In the genomic region with DNA sequence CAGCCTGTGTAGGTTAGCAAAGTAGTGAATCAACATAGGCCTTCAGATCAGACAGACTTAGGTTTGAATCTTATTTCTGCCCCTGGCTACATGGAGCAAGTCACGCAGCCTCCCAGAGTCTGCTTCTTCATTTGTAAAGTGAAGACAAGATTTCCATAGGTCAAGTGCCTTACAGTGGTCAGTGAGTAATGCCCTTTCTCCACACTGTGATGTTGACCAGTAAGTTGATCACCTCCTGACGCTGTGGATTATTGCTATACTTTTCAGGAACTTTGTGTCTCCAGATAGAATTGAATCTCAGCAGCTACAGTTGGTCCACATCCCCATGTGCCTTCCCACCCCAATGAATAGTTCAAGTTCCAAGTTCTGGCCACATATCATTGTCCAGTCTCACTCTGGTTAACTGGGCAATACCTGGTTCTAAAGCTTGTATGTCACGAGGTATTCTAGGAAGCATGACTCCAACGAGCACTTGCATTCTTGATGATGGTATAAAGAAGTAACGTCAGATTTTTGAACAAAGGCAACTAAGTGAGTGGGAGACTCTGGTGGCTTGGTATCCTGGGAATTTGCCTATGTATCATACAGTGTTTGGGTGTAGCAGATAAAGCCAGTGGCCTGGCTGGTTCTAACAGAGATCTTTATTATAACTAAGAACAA, we compare ENCODE assay signal across 12 cellular contexts. TPM values are rescaled to one million over a fixed set of nuclear protein-coding genes. Genes with fewer than 3 reads are reported as not detected.
DNase-seq lines count a peak whose midpoint lies in the region; ATAC-seq and TF ChIP-seq lines count a peak whose summit lies in the region.
"Had no signal": no experiment of that assay in that cellular context is flagged by ENCODE, and none has a peak within 500 bp of the region (broad histone marks: within the 10 kb centered on the region; RNA-seq: fewer than 3 reads in every experiment).

No MANE protein-coding gene starts in this region.

- in situ Hi-C loops in Panc1 (cut with HindIII; ENCODE audit: low pct_unique_long_range_greater_than_20kb, low sequenced_read_pairs), result no loop called here

- H3K9ac ChIP-seq in colonic mucosa (ENCODE audit: low read depth in 2 of 2, low read length in 2 of 2), result no peak overlapping the region

- TF ChIP-seq CTCF in Panc1 (IDR thresholded peaks at IDR 0.05), result no peak
- TF ChIP-seq CTCF in dorsolateral prefrontal cortex (IDR thresholded peaks at IDR 0.05 in 54 of 56, conservative IDR thresholded peaks at IDR 0.05 in 2 of 56; ENCODE audit: low read depth in 1 of 56, partially characterized antibody in 56 of 56), result no peak
- no peak for TF ChIP-seq CTCF in natural killer cell (IDR thresholded peaks at IDR 0.05)
- no peak for TF ChIP-seq CTCF in colonic mucosa (IDR thresholded peaks at IDR 0.05)

- peak overlapping the region; percentile 82 to 94 (median 92) for H3K4me3 Mint-ChIP-seq in CD4-positive, CD25-positive, alpha-beta regulatory T cell
- peak overlapping the region; percentile 97 for H3K4me3 Mint-ChIP-seq in natural killer cell
- H3K4me3 Mint-ChIP-seq: activated CD4-positive, alpha-beta T cell treated with anti-CD3 and anti-CD28 coated beads for 36 hours had no signal

- DNase-seq in CD4-positive, CD25-positive, alpha-beta regulatory T cell, result no peak
- no peak for DNase-seq in Panc1 (ENCODE audit: low read depth, low spot score)
- no peak for DNase-seq in dorsolateral prefrontal cortex
- no peak for DNase-seq in natural killer cell
- no peak for DNase-seq in colonic mucosa
- DNase-seq in left ventricle myocardium superior, result no peak
- DNase-seq: activated CD4-positive, alpha-beta T cell treated with anti-CD3 and anti-CD28 coated beads for 36 hours; H7 had no signal

- CTCF ChIA-PET in Panc1 (lab: Charles Lee), result no interaction called here

- H3K9me3 Mint-ChIP-seq in CD4-positive, CD25-positive, alpha-beta regulatory T cell, result no peaks in the 10 kb centered on the region
- no peaks in the 10 kb centered on the region for H3K9me3 Mint-ChIP-seq in natural killer cell
- H3K9me3 Mint-ChIP-seq: activated T-helper 2 cell treated with anti-CD3 and anti-CD28 coated beads, Interferon-gamma antibody, Interleukin-2, Interleukin-4, amounts not matched to agents 10 μg/mL and 5 μg/mL and 100 μg/mL, durations not matched to agents 14 hours and 24 hours and 36 hours had no signal

- peaks cover 16% of the 10 kb centered on the region for H3K4me1 ChIP-seq in CD4-positive, CD25-positive, alpha-beta regulatory T cell (ENCODE audit: control insufficient read depth, insufficient read depth, low read length, poor library complexity, severe bottlenecking)
- H3K4me1 ChIP-seq in Panc1 (ENCODE audit: control insufficient read depth, insufficient read depth, low read length) (peaks cover 46% of the 10 kb centered on the region), colonic mucosa (no peaks in the 10 kb centered on the region)

- H3K27me3 Mint-ChIP-seq in CD4-positive, CD25-positive, alpha-beta regulatory T cell, result peaks cover 15% of the 10 kb centered on the region
- peaks cover 2 to 10% of the 10 kb centered on the region in 2 donors for H3K27me3 Mint-ChIP-seq in natural killer cell (ENCODE audit: low read depth in 2 of 2)

- no TSS peak for BruUV-seq in Panc1 (replicated peaks; lab: Mats Ljungman, UMichigan)

- no peaks in the 10 kb centered on the region for H3K27me3 ChIP-seq in CD4-positive, CD25-positive, alpha-beta regulatory T cell (ENCODE audit: control insufficient read depth, insufficient read depth, low read length)
- H3K27me3 ChIP-seq in Panc1 (ENCODE audit: control insufficient read depth, insufficient read depth, low read length) (no peaks in the 10 kb centered on the region), dorsolateral prefrontal cortex (no peaks in the 10 kb centered on the region), colonic mucosa (no peaks in the 10 kb centered on the region)

- H3K4me1 Mint-ChIP-seq in CD4-positive, CD25-positive, alpha-beta regulatory T cell, result peaks cover 14 to 39% (median 22%) of the 10 kb centered on the region in 4 donors
- peaks cover 27 to 35% of the 10 kb centered on the region in 2 donors for H3K4me1 Mint-ChIP-seq in natural killer cell

- H3K36me3 ChIP-seq in CD4-positive, CD25-positive, alpha-beta regulatory T cell (ENCODE audit: control insufficient read depth, insufficient read depth, low read length), result no peaks in the 10 kb centered on the region
- no peaks in the 10 kb centered on the region for H3K36me3 ChIP-seq in Panc1 (ENCODE audit: control insufficient read depth, insufficient read depth, low read length)
- no peaks in the 10 kb centered on the region for H3K36me3 ChIP-seq in colonic mucosa

- H3K36me3 Mint-ChIP-seq in CD4-positive, CD25-positive, alpha-beta regulatory T cell, result peaks cover 3% of the 10 kb centered on the region
- H3K36me3 Mint-ChIP-seq in natural killer cell, result no peaks in the 10 kb centered on the region

- intact Hi-C loops in Panc1 (cut with micrococcal nuclease; ENCODE audit: unreplicated experiment) (no loop called here), dorsolateral prefrontal cortex (cut with DNase I) (loop anchor here in 1 of 2 donors (5.0 to 10.0 kb wide), 2 partner anchors 84 to 158 kb away; no protein-coding TSS in a partner anchor), natural killer cell (cut with micrococcal nuclease) (loop anchor here (10.0 kb wide), 1 partner anchor 298 kb away; a partner anchor contains a TSS), colonic mucosa (cut with DNase I) (no loop called here), left ventricle myocardium superior (cut with micrococcal nuclease) (no loop called here)

- no peaks in the 10 kb centered on the region for H3K9me3 ChIP-seq in CD4-positive, CD25-positive, alpha-beta regulatory T cell (ENCODE audit: control insufficient read depth in 2 of 2, low read length in 2 of 2)
- no peaks in the 10 kb centered on the region for H3K9me3 ChIP-seq in Panc1 (ENCODE audit: control insufficient read depth, insufficient read depth, low read depth, low read length)
- H3K9me3 ChIP-seq in colonic mucosa, result no peaks in the 10 kb centered on the region

- no peak for ATAC-seq in CD4-positive, CD25-positive, alpha-beta regulatory T cell (ENCODE audit: low read depth in 2 of 2)
- ATAC-seq in Panc1, result no peak
- ATAC-seq in natural killer cell, result no peak
- no peak for ATAC-seq in HG03571 (IDR thresholded peaks at IDR 0.05; ENCODE audit: unreplicated experiment)
- ATAC-seq in GM21390 (IDR thresholded peaks at IDR 0.05; ENCODE audit: unreplicated experiment), result no peak
- ATAC-seq in left ventricle myocardium superior, result no peak
- ATAC-seq: activated CD4-positive, alpha-beta T cell treated with anti-CD3 and anti-CD28 coated beads for 36 hours; SK-N-SH treated with all-trans-retinoic acid at 6 μM for 48 hours had no signal

- POLR2A ChIA-PET in Panc1 (lab: Charles Lee), result no interaction called here

- H3K27ac Mint-ChIP-seq in CD4-positive, CD25-positive, alpha-beta regulatory T cell, result peak overlapping the region in 1 of 3 donors; percentile 96
- peak overlapping the region; percentile 92 to 96 for H3K27ac Mint-ChIP-seq in natural killer cell
- H3K27ac Mint-ChIP-seq: activated CD4-positive, alpha-beta T cell treated with anti-CD3 and anti-CD28 coated beads for 36 hours had no signal

- H3K4me3 ChIP-seq in CD4-positive, CD25-positive, alpha-beta regulatory T cell (ENCODE audit: low read depth, low read length), result no peak overlapping the region
- H3K4me3 ChIP-seq in Panc1 (ENCODE audit: low read depth in 2 of 2, low read length in 2 of 2), result no peak overlapping the region
- no peak overlapping the region for H3K4me3 ChIP-seq in dorsolateral prefrontal cortex
- no peak overlapping the region for H3K4me3 ChIP-seq in colonic mucosa

- no peak overlapping the region for H3K27ac ChIP-seq in CD4-positive, CD25-positive, alpha-beta regulatory T cell (ENCODE audit: insufficient read depth, low read length, poor library complexity, severe bottlenecking)
- H3K27ac ChIP-seq in Panc1 (ENCODE audit: low read length) (peak overlapping the region; percentile 98), dorsolateral prefrontal cortex (peak overlapping the region in 55 of 59 donors; percentile 12 to 99 (median 96)), colonic mucosa (no peak overlapping the region)

RNA-seq across cellular contexts. Expression of a gene that starts 2.1 kb away (rescaled TPM):
- 37.7 TPM for total RNA-seq in CD4-positive, CD25-positive, alpha-beta regulatory T cell
- polyA plus RNA-seq in CD4-positive, CD25-positive, alpha-beta regulatory T cell, result 10 to 100 TPM; 13.5 to 22.5 (median 16.9) TPM
- total RNA-seq in Panc1 (2021; ENCODE audit: unreplicated experiment), result 43.0 TPM
- 15.2 TPM for polyA plus RNA-seq in Panc1 (2012; ENCODE audit: insufficient read length)
- 100 to 1,000 TPM in 27 of 120 experiments, 10 to 100 TPM in 93; 65.7 to 139 (median 91.4) TPM for total RNA-seq in dorsolateral prefrontal cortex
- total RNA-seq in natural killer cell, result 10 to 100 TPM; 56.8 to 88.0 (median 72.6) TPM
- 1 to 10 TPM; 2.1 to 7.7 TPM for total RNA-seq in colonic mucosa
- 31.4 TPM for total RNA-seq in left ventricle myocardium superior

RNA-seq across cellular contexts. Expression of a gene that starts 38.8 kb away (rescaled TPM):
- not detected for total RNA-seq in CD4-positive, CD25-positive, alpha-beta regulatory T cell
- not detected for polyA plus RNA-seq in CD4-positive, CD25-positive, alpha-beta regulatory T cell
- not detected for total RNA-seq in Panc1 (2021; ENCODE audit: unreplicated experiment)
- not detected for polyA plus RNA-seq in Panc1 (2012; ENCODE audit: insufficient read length)
- total RNA-seq in dorsolateral prefrontal cortex, result 1 to 10 TPM in 7 of 120 experiments, under 1 TPM in 113; 0.07 to 1.8 (median 0.38) TPM
- total RNA-seq in natural killer cell, result not detected
- total RNA-seq in colonic mucosa, result not detected
- total RNA-seq in left ventricle myocardium superior, result 0.84 TPM
- total RNA-seq: activated CD4-positive, alpha-beta T cell treated with anti-CD3 and anti-CD28 coated beads for 36 hours; activated T-helper 2 cell treated with anti-CD3 and anti-CD28 coated beads, Interferon-gamma antibody, Interleukin-2, Interleukin-4, amounts not matched to agents 10 μg/mL and 5 μg/mL and 100 μg/mL, durations not matched to agents 14 hours and 24 hours and 36 hours; H7 had no signal

Comparison
In these comparisons a context has a peak if more than half of its experiments do, and no peak if none do; other contexts are left out.
1. H3K27ac ChIP-seq: peak in Panc1 (single experiment) and dorsolateral prefrontal cortex (55 of 59); none in CD4-positive, CD25-positive, alpha-beta regulatory T cell (single experiment) and colonic mucosa (single experiment).